1 cellular context compared by ENCODE assay signal in the genomic region with DNA sequence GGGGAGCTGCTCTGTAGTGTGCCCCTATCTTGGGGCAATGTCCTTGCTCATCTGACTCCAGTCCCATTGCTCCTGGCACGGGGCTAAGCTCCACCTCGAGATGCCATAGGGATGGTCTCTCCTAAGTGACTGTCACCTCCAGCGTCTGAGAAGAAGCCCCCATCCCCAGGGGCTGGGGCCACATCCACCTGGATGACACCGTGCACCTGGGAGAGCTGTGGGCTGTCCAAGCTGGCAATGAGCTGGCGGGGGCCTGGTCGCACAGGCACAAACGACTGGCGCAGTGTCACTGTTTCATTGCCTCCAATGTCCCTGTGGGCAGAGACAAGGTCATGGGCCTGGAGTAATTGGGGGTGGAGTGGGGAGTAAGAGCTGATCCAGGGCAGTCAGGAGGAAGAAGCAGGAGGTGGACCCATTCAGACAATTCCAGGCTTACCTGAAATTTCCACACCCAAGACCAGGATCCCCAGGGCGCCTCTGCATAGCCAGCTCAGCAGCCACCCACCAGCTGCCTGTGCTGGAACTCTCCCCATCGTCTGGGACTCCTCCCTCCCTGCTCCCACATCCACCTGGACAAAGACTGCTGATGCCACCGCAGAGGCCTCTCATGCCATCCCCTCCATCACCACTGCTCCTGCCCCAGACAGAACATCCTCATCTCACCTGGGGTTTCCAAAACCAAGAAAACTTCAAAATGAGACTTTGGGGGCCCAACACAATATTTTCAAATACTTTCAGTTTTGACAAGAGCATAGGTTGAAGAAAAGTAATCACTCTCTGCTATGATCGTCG.
TF ChIP-seq lines count a peak whose summit lies in the region.

No MANE protein-coding gene starts in this region.

TF ChIP-seq in HepG2, 621 proteins besides CTCF, POLR2A, EP300 and RAD21:
- TF ChIP-seq ZNF337 (CRISPR knock-in tag; IDR thresholded peaks at IDR 0.05; ENCODE audit: borderline replicate concordance, low read depth), result no peak
- TF ChIP-seq NFE2L2 (IDR thresholded peaks at IDR 0.05; ENCODE audit: low read length), result 0 out of 2 replicates have a peak, but pooled peaks have one; percentile 9
- TF ChIP-seq ASH2L (IDR thresholded peaks at IDR 0.05; ENCODE audit: insufficient read length, low read depth, low read length), result no peak
- no peak for TF ChIP-seq ZSCAN9 (CRISPR knock-in tag; IDR thresholded peaks at IDR 0.05; ENCODE audit: borderline replicate concordance)
- TF ChIP-seq HES4 (CRISPR knock-in tag; IDR thresholded peaks at IDR 0.05; ENCODE audit: borderline replicate concordance), result peak; percentile 55; the same call in 1 of the 2 replicates
- 0 out of 2 replicates have a peak, but pooled peaks have one; percentile 66 for TF ChIP-seq ZNF572 (CRISPR knock-in tag; IDR thresholded peaks at IDR 0.05)
- no peak for TF ChIP-seq GABPB1 (CRISPR knock-in tag; IDR thresholded peaks at IDR 0.05)
